In genomic region chr12:107581616-107582015, GRCh38 we compare ENCODE assay signal across 1 cellular context.
TF ChIP-seq lines count a peak whose summit lies in the region.

No MANE protein-coding gene starts in this region.

TF ChIP-seq in GM23338, 12 proteins besides CTCF, POLR2A, EP300 and RAD21 (continued from another document):
- TF ChIP-seq REST (IDR thresholded peaks at IDR 0.05; ENCODE audit: unreplicated experiment), result no peak
- TF ChIP-seq JUNB (IDR thresholded peaks at IDR 0.05; ENCODE audit: unreplicated experiment), result no peak
- TF ChIP-seq CREB1 (CRISPR knock-in tag; IDR thresholded peaks at IDR 0.05; ENCODE audit: low read depth), result no peak
- TF ChIP-seq POLR2AphosphoS5 (IDR thresholded peaks at IDR 0.05; ENCODE audit: low read depth), result no peak
- TF ChIP-seq ZNF462 (CRISPR knock-in tag; IDR thresholded peaks at IDR 0.05), result no peak
- TF ChIP-seq ZNF331 (CRISPR knock-in tag; IDR thresholded peaks at IDR 0.05; ENCODE audit: low read depth), result no peak
- no peak for TF ChIP-seq EZH2phosphoT487 (IDR thresholded peaks at IDR 0.05; ENCODE audit: unreplicated experiment)
- TF ChIP-seq NANOG (IDR thresholded peaks at IDR 0.05; ENCODE audit: borderline replicate concordance), result no peak
- no peak for TF ChIP-seq ETS1 (IDR thresholded peaks at IDR 0.05)
- no peak for TF ChIP-seq STAT1 (IDR thresholded peaks at IDR 0.05; ENCODE audit: unreplicated experiment)
